In the genomic region with DNA sequence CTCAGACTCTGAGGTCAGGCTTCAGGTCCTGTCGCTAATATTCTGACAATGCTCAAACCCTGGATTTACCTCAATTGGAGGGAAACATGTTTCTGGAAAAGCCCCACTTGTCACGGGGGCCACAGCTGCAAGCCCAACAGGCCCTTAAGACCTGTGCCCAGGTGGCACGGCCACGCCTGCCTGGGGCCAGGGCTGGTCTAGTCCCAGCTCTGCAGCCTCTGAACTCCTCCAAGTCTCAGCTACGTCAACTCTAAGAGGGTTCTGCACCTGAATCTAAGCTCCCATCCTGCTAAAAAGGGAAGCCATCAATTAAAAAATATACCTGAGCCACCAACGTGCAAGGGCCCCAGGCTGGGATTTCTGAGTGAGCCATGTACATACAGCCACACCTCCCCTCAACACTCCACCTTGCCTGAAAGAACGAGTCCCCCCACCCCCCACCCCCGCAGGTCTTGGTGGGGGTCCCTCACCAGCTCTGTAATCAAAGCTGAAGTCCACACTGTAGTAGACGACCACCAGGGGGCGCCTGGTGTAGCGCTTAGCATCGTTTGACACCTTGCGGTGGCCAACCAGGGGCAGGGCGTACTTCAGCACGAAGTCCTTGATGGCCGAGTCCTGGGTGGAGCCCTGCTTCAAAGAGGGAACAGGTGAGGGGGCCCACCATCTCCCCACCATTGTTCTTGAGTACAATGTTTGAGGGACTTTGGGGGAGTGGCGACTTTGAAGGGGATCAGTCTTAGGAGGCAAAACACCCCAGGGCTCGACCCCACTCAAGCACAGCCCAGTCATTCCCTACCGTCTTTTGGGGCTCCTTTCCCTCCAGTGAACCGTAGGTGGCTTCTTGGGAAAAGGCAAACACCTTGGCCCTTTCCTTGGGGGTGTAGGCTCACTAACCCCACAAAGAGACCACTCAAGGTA, we compare ENCODE assay signal across 1 cellular context.
A peak's percentile ranks its signal among the peaks of the same experiment; 100 is the strongest.
TF ChIP-seq lines count a peak whose summit lies in the region.

No MANE protein-coding gene starts in this region.

TF ChIP-seq in HEK293, 187 proteins besides CTCF, POLR2A, EP300 and RAD21 (continued from another document):
- TF ChIP-seq, protein P1, sequence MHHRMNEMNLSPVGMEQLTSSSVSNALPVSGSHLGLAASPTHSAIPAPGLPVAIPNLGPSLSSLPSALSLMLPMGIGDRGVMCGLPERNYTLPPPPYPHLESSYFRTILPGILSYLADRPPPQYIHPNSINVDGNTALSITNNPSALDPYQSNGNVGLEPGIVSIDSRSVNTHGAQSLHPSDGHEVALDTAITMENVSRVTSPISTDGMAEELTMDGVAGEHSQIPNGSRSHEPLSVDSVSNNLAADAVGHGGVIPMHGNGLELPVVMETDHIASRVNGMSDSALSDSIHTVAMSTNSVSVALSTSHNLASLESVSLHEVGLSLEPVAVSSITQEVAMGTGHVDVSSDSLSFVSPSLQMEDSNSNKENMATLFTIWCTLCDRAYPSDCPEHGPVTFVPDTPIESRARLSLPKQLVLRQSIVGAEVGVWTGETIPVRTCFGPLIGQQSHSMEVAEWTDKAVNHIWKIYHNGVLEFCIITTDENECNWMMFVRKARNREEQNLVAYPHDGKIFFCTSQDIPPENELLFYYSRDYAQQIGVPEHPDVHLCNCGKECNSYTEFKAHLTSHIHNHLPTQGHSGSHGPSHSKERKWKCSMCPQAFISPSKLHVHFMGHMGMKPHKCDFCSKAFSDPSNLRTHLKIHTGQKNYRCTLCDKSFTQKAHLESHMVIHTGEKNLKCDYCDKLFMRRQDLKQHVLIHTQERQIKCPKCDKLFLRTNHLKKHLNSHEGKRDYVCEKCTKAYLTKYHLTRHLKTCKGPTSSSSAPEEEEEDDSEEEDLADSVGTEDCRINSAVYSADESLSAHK (tag by site-specific recombination; IDR thresholded peaks at IDR 0.05) = no peak
- TF ChIP-seq ZBTB48 (tag by site-specific recombination; IDR thresholded peaks at IDR 0.05) = no peak
- no peak for TF ChIP-seq ZNF311 (tag by site-specific recombination; IDR thresholded peaks at IDR 0.05; ENCODE audit: borderline replicate concordance)
- TF ChIP-seq, protein P2, sequence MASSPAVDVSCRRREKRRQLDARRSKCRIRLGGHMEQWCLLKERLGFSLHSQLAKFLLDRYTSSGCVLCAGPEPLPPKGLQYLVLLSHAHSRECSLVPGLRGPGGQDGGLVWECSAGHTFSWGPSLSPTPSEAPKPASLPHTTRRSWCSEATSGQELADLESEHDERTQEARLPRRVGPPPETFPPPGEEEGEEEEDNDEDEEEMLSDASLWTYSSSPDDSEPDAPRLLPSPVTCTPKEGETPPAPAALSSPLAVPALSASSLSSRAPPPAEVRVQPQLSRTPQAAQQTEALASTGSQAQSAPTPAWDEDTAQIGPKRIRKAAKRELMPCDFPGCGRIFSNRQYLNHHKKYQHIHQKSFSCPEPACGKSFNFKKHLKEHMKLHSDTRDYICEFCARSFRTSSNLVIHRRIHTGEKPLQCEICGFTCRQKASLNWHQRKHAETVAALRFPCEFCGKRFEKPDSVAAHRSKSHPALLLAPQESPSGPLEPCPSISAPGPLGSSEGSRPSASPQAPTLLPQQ (tag by site-specific recombination; IDR thresholded peaks at IDR 0.05) = peak; percentile 46; the same call in 1 of the 2 replicates
- TF ChIP-seq ZNF585B (tag by site-specific recombination; IDR thresholded peaks at IDR 0.05) = no peak
- TF ChIP-seq MYNN (tag by site-specific recombination; IDR thresholded peaks at IDR 0.05; ENCODE audit: borderline replicate concordance) = no peak
- TF ChIP-seq ZNF473 (tag by site-specific recombination; IDR thresholded peaks at IDR 0.05) = no peak
- peak; percentile 50; the same call in 1 of the 2 replicates for TF ChIP-seq GLIS2 (tag by site-specific recombination; IDR thresholded peaks at IDR 0.05)
- TF ChIP-seq WT1 (tag by site-specific recombination; IDR thresholded peaks at IDR 0.05) = no peak
- no peak for TF ChIP-seq ZNF146 (tag by site-specific recombination; IDR thresholded peaks at IDR 0.05)
- TF ChIP-seq, protein P3, sequence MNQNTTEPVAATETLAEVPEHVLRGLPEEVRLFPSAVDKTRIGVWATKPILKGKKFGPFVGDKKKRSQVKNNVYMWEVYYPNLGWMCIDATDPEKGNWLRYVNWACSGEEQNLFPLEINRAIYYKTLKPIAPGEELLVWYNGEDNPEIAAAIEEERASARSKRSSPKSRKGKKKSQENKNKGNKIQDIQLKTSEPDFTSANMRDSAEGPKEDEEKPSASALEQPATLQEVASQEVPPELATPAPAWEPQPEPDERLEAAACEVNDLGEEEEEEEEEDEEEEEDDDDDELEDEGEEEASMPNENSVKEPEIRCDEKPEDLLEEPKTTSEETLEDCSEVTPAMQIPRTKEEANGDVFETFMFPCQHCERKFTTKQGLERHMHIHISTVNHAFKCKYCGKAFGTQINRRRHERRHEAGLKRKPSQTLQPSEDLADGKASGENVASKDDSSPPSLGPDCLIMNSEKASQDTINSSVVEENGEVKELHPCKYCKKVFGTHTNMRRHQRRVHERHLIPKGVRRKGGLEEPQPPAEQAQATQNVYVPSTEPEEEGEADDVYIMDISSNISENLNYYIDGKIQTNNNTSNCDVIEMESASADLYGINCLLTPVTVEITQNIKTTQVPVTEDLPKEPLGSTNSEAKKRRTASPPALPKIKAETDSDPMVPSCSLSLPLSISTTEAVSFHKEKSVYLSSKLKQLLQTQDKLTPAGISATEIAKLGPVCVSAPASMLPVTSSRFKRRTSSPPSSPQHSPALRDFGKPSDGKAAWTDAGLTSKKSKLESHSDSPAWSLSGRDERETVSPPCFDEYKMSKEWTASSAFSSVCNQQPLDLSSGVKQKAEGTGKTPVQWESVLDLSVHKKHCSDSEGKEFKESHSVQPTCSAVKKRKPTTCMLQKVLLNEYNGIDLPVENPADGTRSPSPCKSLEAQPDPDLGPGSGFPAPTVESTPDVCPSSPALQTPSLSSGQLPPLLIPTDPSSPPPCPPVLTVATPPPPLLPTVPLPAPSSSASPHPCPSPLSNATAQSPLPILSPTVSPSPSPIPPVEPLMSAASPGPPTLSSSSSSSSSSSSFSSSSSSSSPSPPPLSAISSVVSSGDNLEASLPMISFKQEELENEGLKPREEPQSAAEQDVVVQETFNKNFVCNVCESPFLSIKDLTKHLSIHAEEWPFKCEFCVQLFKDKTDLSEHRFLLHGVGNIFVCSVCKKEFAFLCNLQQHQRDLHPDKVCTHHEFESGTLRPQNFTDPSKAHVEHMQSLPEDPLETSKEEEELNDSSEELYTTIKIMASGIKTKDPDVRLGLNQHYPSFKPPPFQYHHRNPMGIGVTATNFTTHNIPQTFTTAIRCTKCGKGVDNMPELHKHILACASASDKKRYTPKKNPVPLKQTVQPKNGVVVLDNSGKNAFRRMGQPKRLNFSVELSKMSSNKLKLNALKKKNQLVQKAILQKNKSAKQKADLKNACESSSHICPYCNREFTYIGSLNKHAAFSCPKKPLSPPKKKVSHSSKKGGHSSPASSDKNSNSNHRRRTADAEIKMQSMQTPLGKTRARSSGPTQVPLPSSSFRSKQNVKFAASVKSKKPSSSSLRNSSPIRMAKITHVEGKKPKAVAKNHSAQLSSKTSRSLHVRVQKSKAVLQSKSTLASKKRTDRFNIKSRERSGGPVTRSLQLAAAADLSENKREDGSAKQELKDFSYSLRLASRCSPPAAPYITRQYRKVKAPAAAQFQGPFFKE (tag by site-specific recombination; IDR thresholded peaks at IDR 0.05; ENCODE audit: borderline replicate concordance) = no peak
- no peak for TF ChIP-seq IKZF3 (tag by site-specific recombination; IDR thresholded peaks at IDR 0.05)
- no peak for TF ChIP-seq ZNF558 (tag by site-specific recombination; IDR thresholded peaks at IDR 0.05)
- TF ChIP-seq HOXC10 (CRISPR knock-in tag; IDR thresholded peaks at IDR 0.05) = no peak
- TF ChIP-seq, protein P4, sequence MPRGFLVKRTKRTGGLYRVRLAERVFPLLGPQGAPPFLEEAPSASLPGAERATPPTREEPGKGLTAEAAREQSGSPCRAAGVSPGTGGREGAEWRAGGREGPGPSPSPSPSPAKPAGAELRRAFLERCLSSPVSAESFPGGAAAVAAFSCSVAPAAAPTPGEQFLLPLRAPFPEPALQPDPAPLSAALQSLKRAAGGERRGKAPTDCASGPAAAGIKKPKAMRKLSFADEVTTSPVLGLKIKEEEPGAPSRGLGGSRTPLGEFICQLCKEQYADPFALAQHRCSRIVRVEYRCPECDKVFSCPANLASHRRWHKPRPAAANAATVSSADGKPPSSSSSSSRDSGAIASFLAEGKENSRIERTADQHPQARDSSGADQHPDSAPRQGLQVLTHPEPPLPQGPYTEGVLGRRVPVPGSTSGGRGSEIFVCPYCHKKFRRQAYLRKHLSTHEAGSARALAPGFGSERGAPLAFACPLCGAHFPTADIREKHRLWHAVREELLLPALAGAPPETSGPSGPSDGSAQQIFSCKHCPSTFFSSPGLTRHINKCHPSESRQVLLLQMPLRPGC (tag by site-specific recombination; IDR thresholded peaks at IDR 0.05) = no peak
- no peak for TF ChIP-seq BCL11B (tag by site-specific recombination; IDR thresholded peaks at IDR 0.05; ENCODE audit: low read depth)
- TF ChIP-seq ZSCAN16 (tag by site-specific recombination; IDR thresholded peaks at IDR 0.05) = no peak
- TF ChIP-seq TRIM28 (IDR thresholded peaks at IDR 0.05; ENCODE audit: borderline replicate concordance, low read length) = no peak
- TF ChIP-seq SP2 (tag by site-specific recombination; IDR thresholded peaks at IDR 0.05) = no peak
- TF ChIP-seq ZNF707 (tag by site-specific recombination; IDR thresholded peaks at IDR 0.05) = no peak
- TF ChIP-seq ZNF138 (tag by site-specific recombination; IDR thresholded peaks at IDR 0.05; ENCODE audit: borderline replicate concordance) = no peak
- TF ChIP-seq, protein P5, sequence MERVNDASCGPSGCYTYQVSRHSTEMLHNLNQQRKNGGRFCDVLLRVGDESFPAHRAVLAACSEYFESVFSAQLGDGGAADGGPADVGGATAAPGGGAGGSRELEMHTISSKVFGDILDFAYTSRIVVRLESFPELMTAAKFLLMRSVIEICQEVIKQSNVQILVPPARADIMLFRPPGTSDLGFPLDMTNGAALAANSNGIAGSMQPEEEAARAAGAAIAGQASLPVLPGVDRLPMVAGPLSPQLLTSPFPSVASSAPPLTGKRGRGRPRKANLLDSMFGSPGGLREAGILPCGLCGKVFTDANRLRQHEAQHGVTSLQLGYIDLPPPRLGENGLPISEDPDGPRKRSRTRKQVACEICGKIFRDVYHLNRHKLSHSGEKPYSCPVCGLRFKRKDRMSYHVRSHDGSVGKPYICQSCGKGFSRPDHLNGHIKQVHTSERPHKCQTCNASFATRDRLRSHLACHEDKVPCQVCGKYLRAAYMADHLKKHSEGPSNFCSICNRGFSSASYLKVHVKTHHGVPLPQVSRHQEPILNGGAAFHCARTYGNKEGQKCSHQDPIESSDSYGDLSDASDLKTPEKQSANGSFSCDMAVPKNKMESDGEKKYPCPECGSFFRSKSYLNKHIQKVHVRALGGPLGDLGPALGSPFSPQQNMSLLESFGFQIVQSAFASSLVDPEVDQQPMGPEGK (tag by site-specific recombination; IDR thresholded peaks at IDR 0.05) = peak; percentile 89
